In genomic region chr20:39136145-39136544, GRCh38 we compare ENCODE assay signal across 29 cellular contexts.
"Had no signal": no experiment of that assay in that cellular context is flagged by ENCODE, and none has a peak within 500 bp of the region (broad histone marks: within the 10 kb centered on the region; RNA-seq: fewer than 3 reads in every experiment).

No MANE protein-coding gene starts in this region.

- H3K36me3 ChIP-seq: cardiac muscle cell, colonic mucosa, WERI-Rb-1 had no signal

- FAIRE-seq: endometrium, frontal cortex had no signal

- ATAC-seq: activated T-cell treated with anti-CD3 and anti-CD28 coated beads, Interleukin-2, amount 50 U/mL, for 72 hours; body of pancreas; esophagus mucosa; T-helper 17 cell had no signal

- H3K4me1 ChIP-seq: body of pancreas, colonic mucosa had no signal

- H3K27me3 ChIP-seq: body of pancreas, colonic mucosa had no signal

- H3K27ac ChIP-seq: body of pancreas, cardiac muscle cell, colonic mucosa, WERI-Rb-1 had no signal

- H3K4me3 ChIP-seq: body of pancreas, cardiac muscle cell, colonic mucosa had no signal

- DNase-seq: activated CD4-positive, alpha-beta memory T cell treated with anti-CD3 and anti-CD28 coated beads, Interleukin-2, amount 10 ng/mL, durations not matched to agents 7 days and 5 days; activated CD4-positive, alpha-beta T cell treated with anti-CD3 and anti-CD28 coated beads for 1 hour; activated CD4-positive, alpha-beta T cell treated with anti-CD3 and anti-CD28 coated beads for 4 hours; activated CD4-positive, alpha-beta T cell treated with anti-CD3 and anti-CD28 coated beads, Interleukin-2, amount 10 ng/mL, durations not matched to agents 7 days and 5 days; activated CD4-positive, alpha-beta T cell treated with anti-CD3 and anti-CD28 coated beads, Interleukin-2, amount 50 U/mL, for 4 hours; activated CD4-positive, CD25-positive, alpha-beta regulatory T cell; activated CD8-positive, alpha-beta memory T cell treated with anti-CD3 and anti-CD28 coated beads, Interleukin-2, amount 50 U/mL, for 48 hours; activated gamma-delta T cell; activated naive CD4-positive, alpha-beta T cell treated with anti-CD3 and anti-CD28 coated beads, Interleukin-2, amount 50 U/mL, for 16 hours; activated naive CD4-positive, alpha-beta T cell treated with Interleukin-2 at 50 U/mL for 16 hours; activated T-cell treated with anti-CD3 and anti-CD28 coated beads for 4 hours; activated T-cell treated with anti-CD3 and anti-CD28 coated beads, Interleukin-2, amount 50 U/mL, for 24 hours; activated T-cell treated with anti-CD3 and anti-CD28 coated beads, Interleukin-2, amount 50 U/mL, for 72 hours; amniotic stem cell; aorta; body of pancreas; central memory CD4-positive, alpha-beta T cell; cerebellar nuclear complex; colonic mucosa; effector CD8-positive, alpha-beta T cell; foreskin fibroblast; T-helper 1 cell; T-helper 17 cell; T1000; WERI-Rb-1 had no signal

- H3K9me3 ChIP-seq: body of pancreas, colonic mucosa had no signal
